8 cellular contexts compared by ENCODE assay signal in genomic region chr11:62752994-62753735, GRCh38. TPM values are rescaled to one million over a fixed set of nuclear protein-coding genes. Genes with fewer than 3 reads are reported as not detected.
A peak's percentile ranks its signal among the peaks of the same experiment; 100 is the strongest.
DNase-seq lines count a peak whose midpoint lies in the region; ATAC-seq lines count a peak whose summit lies in the region.

No MANE protein-coding gene starts in this region.

- intact Hi-C loops in activated T-helper 1 cell treated with anti-CD3 and anti-CD28 coated beads, Interleukin-12 subunit alpha, Interleukin-12 subunit beta, Interleukin-2, Interleukin-4 antibody, amounts not matched to agents 30 ng/mL and 10 ng/mL and 1 ng/mL, durations not matched to agents 14 hours and 24 hours and 36 hours (cut with micrococcal nuclease), result loop anchor here (1.0 to 5.0 kb wide), 6 partner anchors 8 to 141 kb away; partner anchors contain the start of genes EML3, GANAB, POLR2G and ROM1

- H3K4me3 Mint-ChIP-seq in activated T-helper 1 cell treated with anti-CD3 and anti-CD28 coated beads, Interleukin-12 subunit alpha, Interleukin-12 subunit beta, Interleukin-2, Interleukin-4 antibody, amounts not matched to agents 30 ng/mL and 10 ng/mL and 1 ng/mL, durations not matched to agents 14 hours and 24 hours and 36 hours, result peak overlapping the region; percentile 89

- peaks cover 42% of the 10 kb centered on the region for H3K36me3 ChIP-seq in iPS-20b (ENCODE audit: insufficient read depth, low read depth, low read length)

- peak overlapping the region; percentile 91 for H3K27ac Mint-ChIP-seq in activated T-helper 1 cell treated with anti-CD3 and anti-CD28 coated beads, Interleukin-12 subunit alpha, Interleukin-12 subunit beta, Interleukin-2, Interleukin-4 antibody, amounts not matched to agents 30 ng/mL and 10 ng/mL and 1 ng/mL, durations not matched to agents 14 hours and 24 hours and 36 hours

- H3K27me3 ChIP-seq in iPS-20b (ENCODE audit: insufficient read depth, low read length), result no peaks in the 10 kb centered on the region

- H3K4me1 Mint-ChIP-seq in activated T-helper 1 cell treated with anti-CD3 and anti-CD28 coated beads, Interleukin-12 subunit alpha, Interleukin-12 subunit beta, Interleukin-2, Interleukin-4 antibody, amounts not matched to agents 30 ng/mL and 10 ng/mL and 1 ng/mL, durations not matched to agents 14 hours and 24 hours and 36 hours (ENCODE audit: low read depth), result peaks cover 12% of the 10 kb centered on the region

- H3K4me1 ChIP-seq in iPS-20b (ENCODE audit: insufficient read depth, low read length), result peaks cover 5% of the 10 kb centered on the region; the same call in 1 of the 2 replicates

- ATAC-seq in HG03025 (IDR thresholded peaks at IDR 0.05; ENCODE audit: low FRiP score, unreplicated experiment) (peak; percentile 3), HG03139 (IDR thresholded peaks at IDR 0.05; ENCODE audit: unreplicated experiment) (no peak), left lobe of liver (no peak)

- no peak overlapping the region for H3K27ac ChIP-seq in iPS-20b (ENCODE audit: low read length)
- H3K27ac ChIP-seq in substantia nigra (ENCODE audit: low read depth, low read length, poor library complexity, severe bottlenecking), result peak overlapping the region; percentile 98

- H3K4me3 ChIP-seq in iPS-20b (ENCODE audit: low read length), result peak overlapping the region; percentile 79; the same call in 1 of the 2 replicates

- no peaks in the 10 kb centered on the region for H3K9me3 ChIP-seq in iPS-20b (ENCODE audit: insufficient read depth, low read depth, low read length)

- H3K9ac ChIP-seq in iPS-20b (ENCODE audit: low read depth, low read length), result peak overlapping the region; percentile 77; the same call in 1 of the 2 replicates

- no peak for DNase-seq in activated T-helper 1 cell treated with anti-CD3 and anti-CD28 coated beads, Interleukin-12 subunit alpha, Interleukin-12 subunit beta, Interleukin-2, Interleukin-4 antibody, amounts not matched to agents 30 ng/mL and 10 ng/mL and 1 ng/mL, durations not matched to agents 14 hours and 24 hours and 36 hours (ENCODE audit: low spot score)
- DNase-seq in substantia nigra (lab: John Stamatoyannopoulos, UW) (no peak), UCSD-AML1 (lab: John Stamatoyannopoulos, UW; ENCODE audit: unreplicated experiment) (no peak), GOT3 (lab: John Stamatoyannopoulos, UW) (no peak), left lobe of liver (ENCODE audit: low spot score) (no peak)

- H3K9me3 Mint-ChIP-seq in activated T-helper 1 cell treated with anti-CD3 and anti-CD28 coated beads, Interleukin-12 subunit alpha, Interleukin-12 subunit beta, Interleukin-2, Interleukin-4 antibody, amounts not matched to agents 30 ng/mL and 10 ng/mL and 1 ng/mL, durations not matched to agents 14 hours and 24 hours and 36 hours, result no peaks in the 10 kb centered on the region

- H3K27me3 Mint-ChIP-seq in activated T-helper 1 cell treated with anti-CD3 and anti-CD28 coated beads, Interleukin-12 subunit alpha, Interleukin-12 subunit beta, Interleukin-2, Interleukin-4 antibody, amounts not matched to agents 30 ng/mL and 10 ng/mL and 1 ng/mL, durations not matched to agents 14 hours and 24 hours and 36 hours (ENCODE audit: insufficient read depth), result no peaks in the 10 kb centered on the region

- peaks cover 8% of the 10 kb centered on the region for H3K36me3 Mint-ChIP-seq in activated T-helper 1 cell treated with anti-CD3 and anti-CD28 coated beads, Interleukin-12 subunit alpha, Interleukin-12 subunit beta, Interleukin-2, Interleukin-4 antibody, amounts not matched to agents 30 ng/mL and 10 ng/mL and 1 ng/mL, durations not matched to agents 14 hours and 24 hours and 36 hours (ENCODE audit: low read depth)

RNA-seq across cellular contexts. Expression of gene ZBTB3, which starts 0.8 kb away (rescaled TPM):
- total RNA-seq in activated T-helper 1 cell treated with anti-CD3 and anti-CD28 coated beads, Interleukin-12 subunit alpha, Interleukin-12 subunit beta, Interleukin-2, Interleukin-4 antibody, amounts not matched to agents 30 ng/mL and 10 ng/mL and 1 ng/mL, durations not matched to agents 14 hours and 24 hours and 36 hours, result 8.7 and 9.1 TPM in 2 replicates
- 5.5 TPM for total RNA-seq in left lobe of liver

RNA-seq across cellular contexts. Expression of gene POLR2G, which starts 8.2 kb away (rescaled TPM):
- total RNA-seq in activated T-helper 1 cell treated with anti-CD3 and anti-CD28 coated beads, Interleukin-12 subunit alpha, Interleukin-12 subunit beta, Interleukin-2, Interleukin-4 antibody, amounts not matched to agents 30 ng/mL and 10 ng/mL and 1 ng/mL, durations not matched to agents 14 hours and 24 hours and 36 hours, result 145 and 148 TPM in 2 replicates
- 22.7 TPM for total RNA-seq in left lobe of liver

RNA-seq across cellular contexts. Expression of gene TAF6L, which starts 18.0 kb away (rescaled TPM):
- total RNA-seq in activated T-helper 1 cell treated with anti-CD3 and anti-CD28 coated beads, Interleukin-12 subunit alpha, Interleukin-12 subunit beta, Interleukin-2, Interleukin-4 antibody, amounts not matched to agents 30 ng/mL and 10 ng/mL and 1 ng/mL, durations not matched to agents 14 hours and 24 hours and 36 hours, result 19.4 and 20.7 TPM in 2 replicates
- 22.9 TPM for total RNA-seq in left lobe of liver

RNA-seq across cellular contexts. Expression of gene TTC9C, which starts 24.9 kb away (rescaled TPM):
- 36.4 and 38.0 TPM in 2 replicates for total RNA-seq in activated T-helper 1 cell treated with anti-CD3 and anti-CD28 coated beads, Interleukin-12 subunit alpha, Interleukin-12 subunit beta, Interleukin-2, Interleukin-4 antibody, amounts not matched to agents 30 ng/mL and 10 ng/mL and 1 ng/mL, durations not matched to agents 14 hours and 24 hours and 36 hours
- 11.2 TPM for total RNA-seq in left lobe of liver

RNA-seq across cellular contexts. Expression of gene HNRNPUL2, which starts 25.9 kb away (rescaled TPM):
- 53.0 and 55.2 TPM in 2 replicates for total RNA-seq in activated T-helper 1 cell treated with anti-CD3 and anti-CD28 coated beads, Interleukin-12 subunit alpha, Interleukin-12 subunit beta, Interleukin-2, Interleukin-4 antibody, amounts not matched to agents 30 ng/mL and 10 ng/mL and 1 ng/mL, durations not matched to agents 14 hours and 24 hours and 36 hours
- total RNA-seq in left lobe of liver, result 13.7 TPM
